20 cellular contexts compared by ENCODE assay signal in genomic region chr3:78589778-78590177, GRCh38.
DNase-seq lines count a peak whose midpoint lies in the region; ATAC-seq and TF ChIP-seq lines count a peak whose summit lies in the region.
"Had no signal": no experiment of that assay in that cellular context is flagged by ENCODE, and none has a peak within 500 bp of the region (broad histone marks: within the 10 kb centered on the region; RNA-seq: fewer than 3 reads in every experiment).

No MANE protein-coding gene starts in this region.

- CTCF ChIA-PET in WTC11 (lab: Charles Lee) = no interaction called here
- CTCF ChIA-PET in CD8-positive, alpha-beta T cell (lab: Charles Lee) = no interaction called here

- no peak overlapping the region for H3K4me3 ChIP-seq in H7 (ENCODE audit: insufficient read depth, low read depth, low read length)
- H3K4me3 ChIP-seq in CD8-positive, alpha-beta T cell (ENCODE audit: low read depth, low read length) = no peak overlapping the region
- H3K4me3 ChIP-seq: BLaER1 treated with 17β-estradiol and CSF1 and Interleukin-3, amounts not matched to agents 10 nM and 100 nM; K562 had no signal

- H3K9me3 Mint-ChIP-seq in WTC11 (peaks cover 29% of the 10 kb centered on the region), mesothelial cell of epicardium (peaks cover 4% of the 10 kb centered on the region)
- H3K9me3 Mint-ChIP-seq in CD8-positive, alpha-beta T cell = peaks cover 4% of the 10 kb centered on the region

- no peak overlapping the region for H3K27ac ChIP-seq in CD8-positive, alpha-beta T cell (ENCODE audit: low read depth, low read length)
- H3K27ac ChIP-seq: BLaER1 treated with 17β-estradiol and CSF1 and Interleukin-3, amounts not matched to agents 10 nM and 100 nM had no signal

- H3K36me3 Mint-ChIP-seq in WTC11 (peaks cover 21% of the 10 kb centered on the region), mesothelial cell of epicardium (peaks cover 5% of the 10 kb centered on the region)
- no peaks in the 10 kb centered on the region for H3K36me3 Mint-ChIP-seq in CD8-positive, alpha-beta T cell
- H3K36me3 Mint-ChIP-seq: CD8-positive, alpha-beta memory T cell; T-cell had no signal

- no peaks in the 10 kb centered on the region for H3K9me3 ChIP-seq in CD8-positive, alpha-beta T cell (ENCODE audit: low read length)
- H3K9me3 ChIP-seq: BLaER1 treated with 17β-estradiol and CSF1 and Interleukin-3, amounts not matched to agents 10 nM and 100 nM; SK-N-SH had no signal

- peak; percentile 13 for DNase-seq in H7
- peak; percentile 2 for DNase-seq in HuH-7.5 (ENCODE audit: low spot score)
- no peak for DNase-seq in WTC11 (ENCODE audit: low spot score)
- DNase-seq in mesothelial cell of epicardium (ENCODE audit: low spot score in 2 of 2, unreplicated experiment in 2 of 2) = no peak
- DNase-seq in CD8-positive, alpha-beta T cell = no peak
- DNase-seq in left lobe of liver (ENCODE audit: low spot score) = no peak
- DNase-seq in NCI-H2029 treated with DMSO at 0.1 percent for 48 hours (lab: John Stamatoyannopoulos, UW) = no peak
- DNase-seq: CD8-positive, alpha-beta memory T cell; HCEC 1CT; NCI-H1105; NCI-H2107; NCI-H226; NCI-H526; NK-92 treated with Interleukin-12 subunit alpha and Interleukin-12 subunit beta, amount 100 ng/mL, for 24 hours; OCI-M1; SHP77 treated with DMSO at 0.1 percent for 48 hours; SK-N-SH; T-cell had no signal

- H3K4me3 Mint-ChIP-seq in WTC11 = no peak overlapping the region
- no peak overlapping the region for H3K4me3 Mint-ChIP-seq in mesothelial cell of epicardium
- H3K4me3 Mint-ChIP-seq in CD8-positive, alpha-beta T cell = no peak overlapping the region
- H3K4me3 Mint-ChIP-seq: CD8-positive, alpha-beta memory T cell; T-cell had no signal

- H3K27me3 Mint-ChIP-seq in WTC11 (ENCODE audit: low read depth) (peaks cover 4% of the 10 kb centered on the region; the same call in 1 of the 2 replicates), mesothelial cell of epicardium (ENCODE audit: low read depth) (no peaks in the 10 kb centered on the region)
- no peaks in the 10 kb centered on the region for H3K27me3 Mint-ChIP-seq in CD8-positive, alpha-beta T cell (ENCODE audit: low read depth)
- H3K27me3 Mint-ChIP-seq: CD8-positive, alpha-beta memory T cell; T-cell had no signal

- H3K27ac Mint-ChIP-seq in WTC11 = no peak overlapping the region
- H3K27ac Mint-ChIP-seq in mesothelial cell of epicardium = peak overlapping the region; percentile 2
- H3K27ac Mint-ChIP-seq in CD8-positive, alpha-beta T cell = no peak overlapping the region
- H3K27ac Mint-ChIP-seq: CD8-positive, alpha-beta memory T cell; T-cell had no signal

- POLR2A ChIA-PET in WTC11 (lab: Charles Lee) = no interaction called here
- POLR2A ChIA-PET in CD8-positive, alpha-beta T cell (lab: Charles Lee) = no interaction called here

- H3K4me1 Mint-ChIP-seq in WTC11 = peaks cover 46% of the 10 kb centered on the region
- H3K4me1 Mint-ChIP-seq in mesothelial cell of epicardium = peaks cover 17% of the 10 kb centered on the region
- H3K4me1 Mint-ChIP-seq in CD8-positive, alpha-beta T cell (ENCODE audit: low read depth) = no peaks in the 10 kb centered on the region
- H3K4me1 Mint-ChIP-seq: CD8-positive, alpha-beta memory T cell; T-cell had no signal

- H3K27me3 ChIP-seq in H7 (ENCODE audit: control insufficient read depth, insufficient read depth, low read length) = no peaks in the 10 kb centered on the region
- no peaks in the 10 kb centered on the region for H3K27me3 ChIP-seq in CD8-positive, alpha-beta T cell (ENCODE audit: insufficient read depth, low read length)
- H3K27me3 ChIP-seq: BLaER1 treated with 17β-estradiol and CSF1 and Interleukin-3, amounts not matched to agents 10 nM and 100 nM had no signal

- H3K4me1 ChIP-seq in CD8-positive, alpha-beta T cell (ENCODE audit: insufficient read depth, low read length) = no peaks in the 10 kb centered on the region
- H3K4me1 ChIP-seq: BLaER1 treated with 17β-estradiol and CSF1 and Interleukin-3, amounts not matched to agents 10 nM and 100 nM had no signal

- TF ChIP-seq CTCF in WTC11 (IDR thresholded peaks at IDR 0.05) (no peak), mesothelial cell of epicardium (IDR thresholded peaks at IDR 0.05; ENCODE audit: unreplicated experiment) (no peak)
- no peak for TF ChIP-seq CTCF in CD8-positive, alpha-beta T cell (IDR thresholded peaks at IDR 0.05)

- peak; percentile 70 for ATAC-seq in WTC11
- no peak for ATAC-seq in CD8-positive, alpha-beta T cell
- no peak for ATAC-seq in left lobe of liver
- ATAC-seq: K562, T-cell had no signal

- no peaks in the 10 kb centered on the region for H3K36me3 ChIP-seq in H7 (replicated peaks; ENCODE audit: control insufficient read depth, insufficient read depth, low read length)
- no peaks in the 10 kb centered on the region for H3K36me3 ChIP-seq in CD8-positive, alpha-beta T cell (ENCODE audit: insufficient read depth, low read length)

- intact Hi-C loops in CD8-positive, alpha-beta T cell (cut with DNase I, micrococcal nuclease) = no loop called here

TF ChIP-seq in WTC11, 78 proteins besides CTCF, POLR2A, EP300 and RAD21:
- TF ChIP-seq ZNF512 (CRISPR knock-in tag; IDR thresholded peaks at IDR 0.05; ENCODE audit: borderline replicate concordance) (no peak), ZNF138 (CRISPR knock-in tag; conservative IDR thresholded peaks at IDR 0.05) (no peak), NR2C2 (CRISPR knock-in tag; IDR thresholded peaks at IDR 0.05) (no peak), GABPB1 (CRISPR knock-in tag; IDR thresholded peaks at IDR 0.05) (no peak), IRF2 (CRISPR knock-in tag; IDR thresholded peaks at IDR 0.05; ENCODE audit: borderline replicate concordance, low read depth) (no peak), IRF1 (CRISPR knock-in tag; IDR thresholded peaks at IDR 0.05) (no peak), E2F1 (CRISPR knock-in tag; IDR thresholded peaks at IDR 0.05) (no peak), RELA (CRISPR knock-in tag; IDR thresholded peaks at IDR 0.05; ENCODE audit: borderline replicate concordance) (no peak), GRHL2 (CRISPR knock-in tag; IDR thresholded peaks at IDR 0.05; ENCODE audit: insufficient replicate concordance, severe bottlenecking) (no peak)
TF ChIP-seq in WTC11: peak in this region for 0.

Comparison
In these comparisons a context has a peak if more than half of its experiments do, and no peak if none do; other contexts are left out.
1. DNase-seq: peak in H7 (single experiment) and HuH-7.5 (single experiment); none in WTC11 (single experiment), mesothelial cell of epicardium (0 of 2), CD8-positive, alpha-beta T cell (0 of 7), left lobe of liver (single experiment) and NCI-H2029 treated with DMSO at 0.1 percent for 48 hours (single experiment).